In the genomic region with DNA sequence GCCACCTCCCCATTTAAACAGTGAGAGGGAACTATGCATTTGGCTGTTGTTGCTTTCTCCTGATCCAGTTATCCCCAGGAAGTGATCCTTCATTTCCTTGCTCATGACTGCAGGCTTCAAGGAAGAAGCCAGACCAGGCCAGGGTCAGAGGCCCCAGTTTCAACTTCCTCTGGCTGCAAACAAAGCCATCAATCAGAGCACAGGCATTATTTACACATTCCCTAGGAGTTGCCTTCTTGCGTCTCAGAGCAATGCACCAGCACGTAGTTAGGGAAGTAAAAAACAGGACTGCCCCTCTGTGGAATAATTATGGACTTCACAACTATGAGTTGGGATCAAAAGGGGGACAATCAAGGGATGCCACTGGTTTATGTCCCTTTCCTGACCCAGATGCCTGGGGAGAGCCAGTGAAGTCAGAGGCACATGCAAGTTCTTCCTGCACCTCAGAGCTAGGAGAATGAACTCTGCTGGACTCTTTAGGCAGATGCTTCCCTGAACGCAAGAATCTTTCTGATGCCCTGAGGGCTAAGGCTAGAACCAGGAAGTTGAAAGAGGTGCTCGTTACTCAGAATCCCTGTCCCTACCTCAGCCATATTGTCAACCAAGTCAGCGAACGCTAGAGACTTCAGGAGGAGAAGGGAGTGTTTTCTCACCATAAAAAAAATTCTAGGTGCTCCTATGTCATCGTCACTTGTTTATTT, we compare ENCODE assay signal across 11 cellular contexts.
DNase-seq lines count a peak whose midpoint lies in the region; ATAC-seq and TF ChIP-seq lines count a peak whose summit lies in the region.
"Had no signal": no experiment of that assay in that cellular context is flagged by ENCODE, and none has a peak within 500 bp of the region (broad histone marks: within the 10 kb centered on the region; RNA-seq: fewer than 3 reads in every experiment).

No MANE protein-coding gene starts in this region.

- H3K27me3 ChIP-seq in left ventricle myocardium inferior (ENCODE audit: low read depth): no peaks in the 10 kb centered on the region
- H3K27me3 ChIP-seq: MG63 had no signal

- no peak overlapping the region for H3K4me3 Mint-ChIP-seq in osteocyte (ENCODE audit: unreplicated experiment)
- no peak overlapping the region for H3K4me3 Mint-ChIP-seq in activated CD4-positive, alpha-beta memory T cell treated with anti-CD3 and anti-CD28 coated beads for 36 hours

- ATAC-seq in activated naive CD4-positive, alpha-beta T cell treated with anti-CD3 and anti-CD28 coated beads, Interleukin-2, amount 50 U/mL, for 72 hours: no peak
- no peak for ATAC-seq in HG03342 (IDR thresholded peaks at IDR 0.05; ENCODE audit: unreplicated experiment)
- ATAC-seq in GM21529 (IDR thresholded peaks at IDR 0.05; ENCODE audit: unreplicated experiment): no peak

- no peaks in the 10 kb centered on the region for H3K36me3 ChIP-seq in left ventricle myocardium inferior
- H3K36me3 ChIP-seq: MG63 had no signal

- H3K27me3 Mint-ChIP-seq in osteocyte (ENCODE audit: unreplicated experiment): no peaks in the 10 kb centered on the region
- H3K27me3 Mint-ChIP-seq in activated CD4-positive, alpha-beta memory T cell treated with anti-CD3 and anti-CD28 coated beads for 36 hours: peaks cover 6% of the 10 kb centered on the region

- TF ChIP-seq CTCF in VCaP (conservative IDR thresholded peaks at IDR 0.05) (no peak), left ventricle myocardium inferior (IDR thresholded peaks at IDR 0.05; ENCODE audit: borderline replicate concordance) (no peak), osteocyte (IDR thresholded peaks at IDR 0.05) (no peak)

- CTCF ChIA-PET in activated CD4-positive, alpha-beta memory T cell treated with anti-CD3 and anti-CD28 coated beads for 36 hours (lab: Charles Lee): no interaction called here

- intact Hi-C loops in left ventricle myocardium inferior (cut with micrococcal nuclease): no loop called here
- intact Hi-C loops in activated CD4-positive, alpha-beta memory T cell treated with anti-CD3 and anti-CD28 coated beads for 36 hours (cut with micrococcal nuclease): no loop called here

- peaks cover 24% of the 10 kb centered on the region for H3K36me3 Mint-ChIP-seq in osteocyte (ENCODE audit: unreplicated experiment)
- peaks cover 0 to 4% of the 10 kb centered on the region in 2 donors for H3K36me3 Mint-ChIP-seq in activated naive CD4-positive, alpha-beta T cell treated with anti-CD3 and anti-CD28 coated beads, Interleukin-2, amount 50 U/mL, for 72 hours
- H3K36me3 Mint-ChIP-seq in activated CD4-positive, alpha-beta memory T cell treated with anti-CD3 and anti-CD28 coated beads for 36 hours: no peaks in the 10 kb centered on the region

- H3K27ac ChIP-seq in VCaP (peak overlapping the region; percentile 43), left ventricle myocardium inferior (replicated peaks) (peak overlapping the region; percentile 59)

- H3K27ac Mint-ChIP-seq in osteocyte (ENCODE audit: unreplicated experiment): peak overlapping the region; percentile 81
- no peak overlapping the region for H3K27ac Mint-ChIP-seq in activated naive CD4-positive, alpha-beta T cell treated with anti-CD3 and anti-CD28 coated beads, Interleukin-2, amount 50 U/mL, for 72 hours
- no peak overlapping the region for H3K27ac Mint-ChIP-seq in activated CD4-positive, alpha-beta memory T cell treated with anti-CD3 and anti-CD28 coated beads for 36 hours

- no peaks in the 10 kb centered on the region for H3K9me3 ChIP-seq in left ventricle myocardium inferior (replicated peaks)
- H3K9me3 ChIP-seq: MG63 had no signal

- POLR2A ChIA-PET in activated CD4-positive, alpha-beta memory T cell treated with anti-CD3 and anti-CD28 coated beads for 36 hours (lab: Charles Lee): no interaction called here

- H3K9me3 Mint-ChIP-seq in osteocyte (ENCODE audit: unreplicated experiment): no peaks in the 10 kb centered on the region
- H3K9me3 Mint-ChIP-seq in activated naive CD4-positive, alpha-beta T cell treated with anti-CD3 and anti-CD28 coated beads, Interleukin-2, amount 50 U/mL, for 72 hours: peaks cover 4 to 7% of the 10 kb centered on the region in 2 donors
- no peaks in the 10 kb centered on the region for H3K9me3 Mint-ChIP-seq in activated CD4-positive, alpha-beta memory T cell treated with anti-CD3 and anti-CD28 coated beads for 36 hours

- peaks cover 33% of the 10 kb centered on the region for H3K4me1 ChIP-seq in left ventricle myocardium inferior

- DNase-seq in EL (peak; percentile 48), left ventricle myocardium inferior (no peak), osteocyte (ENCODE audit: extremely low spot score, unreplicated experiment) (no peak)
- DNase-seq in activated naive CD4-positive, alpha-beta T cell treated with anti-CD3 and anti-CD28 coated beads, Interleukin-2, amount 50 U/mL, for 72 hours (ENCODE audit: low spot score in 2 of 2): no peak
- no peak for DNase-seq in activated CD4-positive, alpha-beta memory T cell treated with anti-CD3 and anti-CD28 coated beads for 36 hours
- DNase-seq: activated T-cell treated with anti-CD3 and anti-CD28 coated beads for 4 hours, AML-193, MG63 had no signal

- peaks cover 87% of the 10 kb centered on the region for H3K4me1 Mint-ChIP-seq in osteocyte (ENCODE audit: unreplicated experiment)
- peaks cover 10% of the 10 kb centered on the region for H3K4me1 Mint-ChIP-seq in activated CD4-positive, alpha-beta memory T cell treated with anti-CD3 and anti-CD28 coated beads for 36 hours (ENCODE audit: low read depth)

- H3K4me3 ChIP-seq in left ventricle myocardium inferior: no peak overlapping the region
- H3K4me3 ChIP-seq: MG63 had no signal
